In the genomic region with DNA sequence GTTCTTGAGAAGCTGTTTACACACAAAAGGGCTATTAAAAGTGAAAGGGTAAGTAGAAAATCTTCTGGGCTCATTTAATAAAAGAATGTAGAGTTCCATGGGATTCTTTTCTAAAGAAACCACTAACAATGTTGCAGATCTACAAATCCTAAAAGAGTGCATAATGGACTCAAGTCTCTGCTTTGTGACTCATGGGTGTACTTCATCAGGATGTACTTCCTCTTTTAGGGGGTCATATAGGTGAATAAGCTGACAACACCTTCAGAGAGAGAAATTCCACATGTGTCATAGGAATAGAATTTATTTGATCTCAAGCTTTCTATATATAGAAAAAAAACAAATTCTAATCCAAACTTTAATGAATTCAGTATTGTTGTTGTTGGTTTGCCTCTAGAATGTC, we compare ENCODE assay signal across 11 cellular contexts.
DNase-seq lines count a peak whose midpoint lies in the region; ATAC-seq, FAIRE-seq and TF ChIP-seq lines count a peak whose summit lies in the region.
"Had no signal": no experiment of that assay in that cellular context is flagged by ENCODE, and none has a peak within 500 bp of the region (broad histone marks: within the 10 kb centered on the region; RNA-seq: fewer than 3 reads in every experiment).

No MANE protein-coding gene starts in this region.

- CTCF ChIA-PET in activated CD8-positive, alpha-beta T cell treated with anti-CD3 and anti-CD28 coated beads for 36 hours (lab: Charles Lee) = interaction anchor here (1.0 kb wide), 1 partner anchor 11 kb away, joined by 5 read pairs; no protein-coding TSS in a partner anchor
- CTCF ChIA-PET in activated CD8-positive, alpha-beta T cell treated with anti-CD3 and anti-CD28 coated beads, Interleukin-2, amount 10 ng/mL, durations not matched to agents 7 days and 5 days (lab: Charles Lee) = no interaction called here

- peaks cover 21% of the 10 kb centered on the region for H3K4me1 Mint-ChIP-seq in activated CD8-positive, alpha-beta T cell treated with anti-CD3 and anti-CD28 coated beads for 36 hours (ENCODE audit: low read depth)
- peaks cover 3% of the 10 kb centered on the region for H3K4me1 Mint-ChIP-seq in activated CD8-positive, alpha-beta T cell treated with anti-CD3 and anti-CD28 coated beads, Interleukin-2, amount 10 ng/mL, durations not matched to agents 7 days and 5 days (ENCODE audit: low read depth)
- H3K4me1 Mint-ChIP-seq in stimulated activated naive B cell treated with anti-CD40 and anti-IgM and Interleukin-4, amounts not matched to agents 10 μg/mL and 1 μg/mL and 100 μg/mL, for 72 hours = peaks cover 1 to 10% of the 10 kb centered on the region in 2 donors

- no peaks in the 10 kb centered on the region for H3K9me3 Mint-ChIP-seq in activated CD8-positive, alpha-beta T cell treated with anti-CD3 and anti-CD28 coated beads for 36 hours
- H3K9me3 Mint-ChIP-seq in activated CD8-positive, alpha-beta T cell treated with anti-CD3 and anti-CD28 coated beads, Interleukin-2, amount 10 ng/mL, durations not matched to agents 7 days and 5 days (ENCODE audit: insufficient read depth) = no peaks in the 10 kb centered on the region
- H3K9me3 Mint-ChIP-seq in stimulated activated naive B cell treated with anti-CD40 and anti-IgM and Interleukin-4, amounts not matched to agents 10 μg/mL and 1 μg/mL and 100 μg/mL, for 72 hours = no peaks in the 10 kb centered on the region

- POLR2A ChIA-PET in activated CD8-positive, alpha-beta T cell treated with anti-CD3 and anti-CD28 coated beads for 36 hours (lab: Charles Lee) = interaction anchor here (0.6 kb wide), 1 partner anchor 809 kb away, joined by 3 read pairs; no protein-coding TSS in a partner anchor
- POLR2A ChIA-PET in activated CD8-positive, alpha-beta T cell treated with anti-CD3 and anti-CD28 coated beads, Interleukin-2, amount 10 ng/mL, durations not matched to agents 7 days and 5 days (lab: Charles Lee) = no interaction called here

- no peaks in the 10 kb centered on the region for H3K27me3 Mint-ChIP-seq in activated CD8-positive, alpha-beta T cell treated with anti-CD3 and anti-CD28 coated beads for 36 hours
- H3K27me3 Mint-ChIP-seq in activated CD8-positive, alpha-beta T cell treated with anti-CD3 and anti-CD28 coated beads, Interleukin-2, amount 10 ng/mL, durations not matched to agents 7 days and 5 days (ENCODE audit: low read depth) = no peaks in the 10 kb centered on the region
- H3K27me3 Mint-ChIP-seq in stimulated activated naive B cell treated with anti-CD40 and anti-IgM and Interleukin-4, amounts not matched to agents 10 μg/mL and 1 μg/mL and 100 μg/mL, for 72 hours = no peaks in the 10 kb centered on the region

- no peak overlapping the region for H3K4me3 Mint-ChIP-seq in activated CD8-positive, alpha-beta T cell treated with anti-CD3 and anti-CD28 coated beads for 36 hours
- no peak overlapping the region for H3K4me3 Mint-ChIP-seq in activated CD8-positive, alpha-beta T cell treated with anti-CD3 and anti-CD28 coated beads, Interleukin-2, amount 10 ng/mL, durations not matched to agents 7 days and 5 days
- no peak overlapping the region for H3K4me3 Mint-ChIP-seq in stimulated activated naive B cell treated with anti-CD40 and anti-IgM and Interleukin-4, amounts not matched to agents 10 μg/mL and 1 μg/mL and 100 μg/mL, for 72 hours

- TF ChIP-seq CTCF in activated CD8-positive, alpha-beta T cell treated with anti-CD3 and anti-CD28 coated beads for 36 hours (IDR thresholded peaks at IDR 0.05) = no peak
- TF ChIP-seq CTCF in epithelial cell of proximal tubule (conservative IDR thresholded peaks at IDR 0.05; ENCODE audit: low read depth, low read length) (no peak), GM13977 (IDR thresholded peaks at IDR 0.05; ENCODE audit: extremely low read depth, insufficient read depth, missing control alignments) (no peak)

- no peaks in the 10 kb centered on the region for H3K36me3 Mint-ChIP-seq in activated CD8-positive, alpha-beta T cell treated with anti-CD3 and anti-CD28 coated beads for 36 hours (ENCODE audit: low read depth)
- no peaks in the 10 kb centered on the region for H3K36me3 Mint-ChIP-seq in activated CD8-positive, alpha-beta T cell treated with anti-CD3 and anti-CD28 coated beads, Interleukin-2, amount 10 ng/mL, durations not matched to agents 7 days and 5 days (ENCODE audit: low read depth)
- peaks cover 2 to 8% of the 10 kb centered on the region in 2 donors for H3K36me3 Mint-ChIP-seq in stimulated activated naive B cell treated with anti-CD40 and anti-IgM and Interleukin-4, amounts not matched to agents 10 μg/mL and 1 μg/mL and 100 μg/mL, for 72 hours

- no peak overlapping the region for H3K27ac Mint-ChIP-seq in activated CD8-positive, alpha-beta T cell treated with anti-CD3 and anti-CD28 coated beads for 36 hours
- H3K27ac Mint-ChIP-seq in activated CD8-positive, alpha-beta T cell treated with anti-CD3 and anti-CD28 coated beads, Interleukin-2, amount 10 ng/mL, durations not matched to agents 7 days and 5 days = no peak overlapping the region
- H3K27ac Mint-ChIP-seq in stimulated activated naive B cell treated with anti-CD40 and anti-IgM and Interleukin-4, amounts not matched to agents 10 μg/mL and 1 μg/mL and 100 μg/mL, for 72 hours = no peak overlapping the region

- in situ Hi-C loops in GM13977 (cut with MboI; ENCODE audit: low pct_unique_long_range_greater_than_20kb, low sequenced_read_pairs, unreplicated experiment) = no loop called here

- no peak for DNase-seq in activated CD8-positive, alpha-beta T cell treated with anti-CD3 and anti-CD28 coated beads for 36 hours
- DNase-seq in activated CD8-positive, alpha-beta T cell treated with anti-CD3 and anti-CD28 coated beads, Interleukin-2, amount 10 ng/mL, durations not matched to agents 7 days and 5 days = no peak
- DNase-seq in RCC 7860 (ENCODE audit: low spot score) = peak; percentile 90
- peak; percentile 74 for DNase-seq in epithelial cell of proximal tubule (ENCODE audit: low read depth)
- no peak for DNase-seq in stimulated activated naive B cell treated with anti-CD40 and anti-IgM and Interleukin-4, amounts not matched to agents 10 μg/mL and 1 μg/mL and 100 μg/mL, for 72 hours
- no peak for DNase-seq in GM13977 (ENCODE audit: low spot score)
- DNase-seq in frontal cortex (ENCODE audit: low spot score in 2 of 2) = no peak
- no peak for DNase-seq in germinal center (ENCODE audit: low spot score)
- DNase-seq: left cardiac atrium, stomach had no signal

- ATAC-seq in activated CD8-positive, alpha-beta T cell treated with anti-CD3 and anti-CD28 coated beads for 36 hours = peak; percentile 53
- ATAC-seq in activated CD8-positive, alpha-beta T cell treated with anti-CD3 and anti-CD28 coated beads, Interleukin-2, amount 10 ng/mL, durations not matched to agents 7 days and 5 days = no peak
- peak; percentile 68 to 81 for ATAC-seq in stimulated activated naive B cell treated with anti-CD40 and anti-IgM and Interleukin-4, amounts not matched to agents 10 μg/mL and 1 μg/mL and 100 μg/mL, for 72 hours (replicated peaks)

- FAIRE-seq in RCC 7860 (lab: Jason Lieb, UNC) (peak; percentile 88), frontal cortex (lab: Jason Lieb, UNC) (no peak)
- FAIRE-seq: A204.1 had no signal

- no peak overlapping the region for H3K4me3 ChIP-seq in epithelial cell of proximal tubule (ENCODE audit: low read depth, low read length)
- H3K4me3 ChIP-seq: stomach had no signal

- intact Hi-C loops in activated CD8-positive, alpha-beta T cell treated with anti-CD3 and anti-CD28 coated beads for 36 hours (cut with micrococcal nuclease) = no loop called here

Comparison
In these comparisons a context has a peak if more than half of its experiments do, and no peak if none do; other contexts are left out.
1. DNase-seq: peak in RCC 7860 (single experiment) and epithelial cell of proximal tubule (single experiment); none in activated CD8-positive, alpha-beta T cell treated with anti-CD3 and anti-CD28 coated beads for 36 hours (single experiment), activated CD8-positive, alpha-beta T cell treated with anti-CD3 and anti-CD28 coated beads, Interleukin-2, amount 10 ng/mL, durations not matched to agents 7 days and 5 days (single experiment), stimulated activated naive B cell treated with anti-CD40 and anti-IgM and Interleukin-4, amounts not matched to agents 10 μg/mL and 1 μg/mL and 100 μg/mL, for 72 hours (single experiment), GM13977 (single experiment), frontal cortex (0 of 2) and germinal center (single experiment).